ENCODE assay signal across 8 cellular contexts in the genomic region with DNA sequence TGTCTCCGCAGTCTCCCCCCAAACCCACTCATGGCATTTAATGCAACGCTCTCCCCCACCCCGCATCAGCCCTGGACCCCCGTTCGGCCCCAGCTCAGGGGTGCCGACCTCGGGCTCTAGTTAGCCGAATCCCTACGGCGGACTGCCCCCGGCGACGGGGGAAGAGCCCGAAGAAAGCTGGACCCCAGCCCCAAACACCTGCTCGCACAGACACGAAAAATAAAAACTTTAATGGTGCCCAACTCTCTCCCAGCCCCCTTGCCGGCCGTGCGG. TPM values are rescaled to one million over a fixed set of nuclear protein-coding genes. Genes with fewer than 3 reads are reported as not detected.
DNase-seq lines count a peak whose midpoint lies in the region; ATAC-seq and TF ChIP-seq lines count a peak whose summit lies in the region.

No MANE protein-coding gene starts in this region.

- peak overlapping the region; percentile 97 for H3K27ac ChIP-seq in RWPE2 (ENCODE audit: poor library complexity, severe bottlenecking)
- H3K27ac ChIP-seq in neutrophil = peak overlapping the region; percentile 77

- H3K4me1 ChIP-seq in RWPE2 (ENCODE audit: insufficient read depth, poor library complexity, severe bottlenecking) (peaks cover 29% of the 10 kb centered on the region), endocrine pancreas (ENCODE audit: control insufficient read depth, insufficient read depth, low read length) (no peaks in the 10 kb centered on the region), neutrophil (ENCODE audit: control insufficient read depth in 1 of 2, insufficient read depth in 1 of 2, low read depth in 1 of 2, low read length in 1 of 2) (peaks cover 39 to 41% of the 10 kb centered on the region in 2 experiments)

- H3K36me3 ChIP-seq in RWPE2 (ENCODE audit: low read depth) = peaks cover 37% of the 10 kb centered on the region
- H3K36me3 ChIP-seq in endocrine pancreas (ENCODE audit: control insufficient read depth, insufficient read depth, low read length) = no peaks in the 10 kb centered on the region
- no peaks in the 10 kb centered on the region for H3K36me3 ChIP-seq in neutrophil

- H3K9me3 Mint-ChIP-seq in CD14-positive monocyte = peaks cover 0 to 2% (median 0%) of the 10 kb centered on the region in 7 donors

- DNase-seq in CD14-positive monocyte (ENCODE audit: low spot score) (no peak), RWPE2 (ENCODE audit: low spot score) (no peak), NCI-H2171 treated with DMSO at 0.1 percent for 48 hours (lab: John Stamatoyannopoulos, UW) (no peak), cerebellum (ENCODE audit: low spot score) (no peak)

- peak overlapping the region; percentile 87 for H3K9ac ChIP-seq in endocrine pancreas (ENCODE audit: control insufficient read depth, insufficient read depth, low read length)

- peaks cover 55% of the 10 kb centered on the region for H3K4me1 Mint-ChIP-seq in CD14-positive monocyte

- peaks cover 6 to 22% (median 6%) of the 10 kb centered on the region in 3 donors for H3K27me3 Mint-ChIP-seq in CD14-positive monocyte (ENCODE audit: low read depth in 3 of 3)

- TF ChIP-seq CTCF in CD14-positive monocyte (IDR thresholded peaks at IDR 0.05) (no peak), RWPE2 (IDR thresholded peaks at IDR 0.05; ENCODE audit: poor library complexity, severe bottlenecking) (no peak), neutrophil (IDR thresholded peaks at IDR 0.05) (no peak)

- no peaks in the 10 kb centered on the region for H3K9me3 ChIP-seq in RWPE2 (ENCODE audit: severe bottlenecking)
- H3K9me3 ChIP-seq in endocrine pancreas (ENCODE audit: control insufficient read depth, low read length) = no peaks in the 10 kb centered on the region
- H3K9me3 ChIP-seq in neutrophil = no peaks in the 10 kb centered on the region

- H3K4me3 ChIP-seq in RWPE2 (ENCODE audit: severe bottlenecking) = peak overlapping the region; percentile 92
- peak overlapping the region; percentile 76 for H3K4me3 ChIP-seq in endocrine pancreas (ENCODE audit: control insufficient read depth, insufficient read depth, low read length)
- peak overlapping the region; percentile 64 to 74 for H3K4me3 ChIP-seq in neutrophil (ENCODE audit: low read depth in 1 of 2, low read length in 1 of 2)

- H3K27ac Mint-ChIP-seq in CD14-positive monocyte = peak overlapping the region; percentile 89 to 98 (median 95)

- intact Hi-C loops in CD14-positive monocyte (cut with micrococcal nuclease) = loop anchor here (10.0 kb wide), 1 partner anchor 196 kb away; no protein-coding TSS in a partner anchor

- H3K27me3 ChIP-seq in RWPE2 (ENCODE audit: insufficient read depth, poor library complexity, severe bottlenecking) (no peaks in the 10 kb centered on the region), endocrine pancreas (ENCODE audit: control insufficient read depth, insufficient read depth, low read length) (no peaks in the 10 kb centered on the region), neutrophil (no peaks in the 10 kb centered on the region)

- ATAC-seq in RWPE2 (ENCODE audit: low read depth) (no peak), GM19455 (IDR thresholded peaks at IDR 0.05; ENCODE audit: unreplicated experiment) (no peak), GM19324 (IDR thresholded peaks at IDR 0.05; ENCODE audit: low FRiP score, unreplicated experiment) (no peak)

- H3K4me3 Mint-ChIP-seq in CD14-positive monocyte = peak overlapping the region; percentile 88 to 95

- H3K36me3 Mint-ChIP-seq in CD14-positive monocyte = peaks cover 8 to 20% of the 10 kb centered on the region in 2 donors

RNA-seq across cellular contexts. Expression of a gene that starts 0.6 kb away (rescaled TPM):
- polyA plus RNA-seq in CD14-positive monocyte = 10 to 100 TPM; 22.3 to 40.9 TPM
- total RNA-seq in cerebellum = 28.7 TPM
